1 cellular context compared by ENCODE assay signal in the genomic region with DNA sequence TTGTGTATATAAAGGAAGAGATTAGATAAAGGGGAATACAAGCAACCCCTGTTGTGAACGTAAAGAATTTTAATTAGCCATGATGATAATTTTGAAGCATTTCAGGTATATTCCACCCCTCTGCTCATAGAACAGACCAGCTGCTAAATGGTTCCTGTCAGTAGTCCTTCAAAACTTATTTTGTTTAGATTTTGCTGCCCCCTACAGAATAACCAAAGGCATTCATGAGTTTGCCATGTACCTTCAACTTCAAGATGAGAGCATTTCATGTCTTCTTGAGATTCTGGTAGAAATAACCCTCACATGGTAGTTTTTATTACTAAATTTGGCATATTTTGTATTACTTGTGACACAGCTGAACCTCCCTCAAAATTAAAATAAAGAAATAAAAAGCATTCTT.
TF ChIP-seq lines count a peak whose summit lies in the region.

No MANE protein-coding gene starts in this region.

TF ChIP-seq in SK-N-SH, 30 proteins besides CTCF, POLR2A, EP300 and RAD21 (continued from another document):
- no peak for TF ChIP-seq POLR2AphosphoS5 (IDR thresholded peaks at IDR 0.05; ENCODE audit: low read depth, low read length)
- TF ChIP-seq JUND (IDR thresholded peaks at IDR 0.05), result no peak
- no peak for TF ChIP-seq NRF1 (IDR thresholded peaks at IDR 0.05; ENCODE audit: low read depth, low read length)
- TF ChIP-seq YY1 (IDR thresholded peaks at IDR 0.05; ENCODE audit: low read depth), result no peak
- TF ChIP-seq, protein P1, sequence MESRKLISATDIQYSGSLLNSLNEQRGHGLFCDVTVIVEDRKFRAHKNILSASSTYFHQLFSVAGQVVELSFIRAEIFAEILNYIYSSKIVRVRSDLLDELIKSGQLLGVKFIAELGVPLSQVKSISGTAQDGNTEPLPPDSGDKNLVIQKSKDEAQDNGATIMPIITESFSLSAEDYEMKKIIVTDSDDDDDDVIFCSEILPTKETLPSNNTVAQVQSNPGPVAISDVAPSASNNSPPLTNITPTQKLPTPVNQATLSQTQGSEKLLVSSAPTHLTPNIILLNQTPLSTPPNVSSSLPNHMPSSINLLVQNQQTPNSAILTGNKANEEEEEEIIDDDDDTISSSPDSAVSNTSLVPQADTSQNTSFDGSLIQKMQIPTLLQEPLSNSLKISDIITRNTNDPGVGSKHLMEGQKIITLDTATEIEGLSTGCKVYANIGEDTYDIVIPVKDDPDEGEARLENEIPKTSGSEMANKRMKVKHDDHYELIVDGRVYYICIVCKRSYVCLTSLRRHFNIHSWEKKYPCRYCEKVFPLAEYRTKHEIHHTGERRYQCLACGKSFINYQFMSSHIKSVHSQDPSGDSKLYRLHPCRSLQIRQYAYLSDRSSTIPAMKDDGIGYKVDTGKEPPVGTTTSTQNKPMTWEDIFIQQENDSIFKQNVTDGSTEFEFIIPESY (IDR thresholded peaks at IDR 0.05; ENCODE audit: borderline replicate concordance, low read depth), result no peak
